In the genomic region with DNA sequence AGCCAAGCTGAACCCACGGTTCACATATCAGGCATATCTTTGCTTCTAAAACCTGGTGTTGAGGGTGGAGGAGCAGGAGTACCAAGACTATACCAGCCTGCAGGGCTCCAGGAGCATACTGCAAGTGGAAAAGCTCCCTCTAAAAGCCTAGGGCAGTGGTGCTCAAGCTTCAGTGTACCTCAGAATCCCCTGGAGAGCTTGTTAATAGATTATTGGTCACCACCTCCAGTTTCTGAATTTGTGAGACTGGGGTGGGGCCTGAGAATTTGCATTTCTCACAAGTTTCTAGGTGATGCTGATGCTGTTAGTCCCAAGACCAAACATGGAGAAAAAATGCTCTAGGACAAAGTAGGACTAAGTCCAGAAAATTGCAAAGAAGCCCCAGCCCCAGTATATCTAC, we compare ENCODE assay signal across 28 cellular contexts.
DNase-seq lines count a peak whose midpoint lies in the region; ATAC-seq and TF ChIP-seq lines count a peak whose summit lies in the region.
"Had no signal": no experiment of that assay in that cellular context is flagged by ENCODE, and none has a peak within 500 bp of the region (broad histone marks: within the 10 kb centered on the region; RNA-seq: fewer than 3 reads in every experiment).

No MANE protein-coding gene starts in this region.

- TF ChIP-seq POLR2A in upper lobe of left lung (IDR thresholded peaks at IDR 0.05) (no peak), thyroid gland (IDR thresholded peaks at IDR 0.05) (no peak)

- TF ChIP-seq CTCF in tibial artery (IDR thresholded peaks at IDR 0.05) (no peak), upper lobe of left lung (IDR thresholded peaks at IDR 0.05) (no peak), thyroid gland (IDR thresholded peaks at IDR 0.05) (no peak)

- DNase-seq in tibial artery (no peak), upper lobe of left lung (no peak), thyroid gland (no peak)
- DNase-seq: activated CD4-positive, alpha-beta memory T cell treated with anti-CD3 and anti-CD28 coated beads, Interleukin-2, amount 10 ng/mL, durations not matched to agents 7 days and 5 days; activated CD4-positive, alpha-beta T cell treated with anti-CD3 and anti-CD28 coated beads for 1 hour; activated CD8-positive, alpha-beta memory T cell treated with anti-CD3 and anti-CD28 coated beads, Interleukin-2, amount 50 U/mL, for 4 hours; amygdala; heart right ventricle; kidney; naive thymus-derived CD8-positive, alpha-beta T cell; NCI-H1436; NCI-H2081; NCI-H226; nucleus accumbens; Peyer's patch; SIG-M5; stimulated activated CD8-positive, alpha-beta memory T cell treated with anti-CD3 and anti-CD28 coated beads, Interleukin-4, amount 100 ng/mL, for 48 hours; stomach had no signal

- H3K4me1 ChIP-seq in tibial artery (peaks cover 0 to 60% (median 28%) of the 10 kb centered on the region in 4 donors), upper lobe of left lung (peaks cover 0 to 8% (median 6%) of the 10 kb centered on the region in 4 donors), thyroid gland (no peaks in the 10 kb centered on the region)
- H3K4me1 ChIP-seq: breast epithelium, Peyer's patch, tibial nerve had no signal

- no peaks in the 10 kb centered on the region for H3K27me3 ChIP-seq in tibial artery
- H3K27me3 ChIP-seq in upper lobe of left lung, result no peaks in the 10 kb centered on the region
- H3K27me3 ChIP-seq in thyroid gland, result no peaks in the 10 kb centered on the region
- H3K27me3 ChIP-seq: BLaER1 treated with 17β-estradiol and CSF1 and Interleukin-3, amounts not matched to agents 10 nM and 100 nM; breast epithelium; heart right ventricle; Peyer's patch; stomach; tibial nerve had no signal

- intact Hi-C loops in tibial artery (cut with DNase I; ENCODE audit: low total_unique reads), result no loop called here
- intact Hi-C loops in thyroid gland (cut with DNase I), result no loop called here

- H3K36me3 ChIP-seq in tibial artery (no peaks in the 10 kb centered on the region), upper lobe of left lung (no peaks in the 10 kb centered on the region), thyroid gland (no peaks in the 10 kb centered on the region)
- H3K36me3 ChIP-seq: BLaER1 treated with 17β-estradiol and CSF1 and Interleukin-3, amounts not matched to agents 10 nM and 100 nM; breast epithelium; heart right ventricle; Peyer's patch; stomach; tibial nerve had no signal

- TF ChIP-seq EP300 in upper lobe of left lung (IDR thresholded peaks at IDR 0.05), result no peak

- H3K4me3 ChIP-seq in tibial artery, result no peak overlapping the region
- no peak overlapping the region for H3K4me3 ChIP-seq in upper lobe of left lung
- no peak overlapping the region for H3K4me3 ChIP-seq in thyroid gland (replicated peaks in 1 of 3)
- H3K4me3 ChIP-seq: BLaER1 treated with 17β-estradiol and CSF1 and Interleukin-3, amounts not matched to agents 10 nM and 100 nM; breast epithelium; heart right ventricle; Peyer's patch; stomach; tibial nerve had no signal

- H3K9me3 ChIP-seq in tibial artery, result no peaks in the 10 kb centered on the region
- no peaks in the 10 kb centered on the region for H3K9me3 ChIP-seq in upper lobe of left lung
- H3K9me3 ChIP-seq in thyroid gland, result no peaks in the 10 kb centered on the region
- H3K9me3 ChIP-seq: breast epithelium, heart right ventricle, Peyer's patch, stomach, tibial nerve had no signal

- whole genome bisulfite sequencing in upper lobe of left lung, 2 donors, result 57 to 82% methylated on average over 1 of the region's 1 CpG
- WGBS in thyroid gland, 2 donors, result 93 to 94% methylated on average over 1 of the region's 1 CpG

- H3K27ac ChIP-seq in tibial artery (peak overlapping the region; percentile 74 to 78), upper lobe of left lung (no peak overlapping the region), thyroid gland (no peak overlapping the region)
- H3K27ac ChIP-seq: BLaER1 treated with 17β-estradiol and CSF1 and Interleukin-3, amounts not matched to agents 10 nM and 100 nM; breast epithelium; Peyer's patch; stomach; tibial nerve had no signal

- ATAC-seq in GM18873 (IDR thresholded peaks at IDR 0.05; ENCODE audit: low FRiP score, unreplicated experiment) (peak; percentile 52), GM21825 (IDR thresholded peaks at IDR 0.05; ENCODE audit: unreplicated experiment) (peak; percentile 62), HG03521 (IDR thresholded peaks at IDR 0.05; ENCODE audit: unreplicated experiment) (peak; percentile 48), GM18517 (IDR thresholded peaks at IDR 0.05; ENCODE audit: unreplicated experiment) (no peak), upper lobe of left lung (ENCODE audit: low FRiP score in 2 of 2) (no peak)
- ATAC-seq: activated naive CD4-positive, alpha-beta T cell treated with anti-CD3 and anti-CD28 coated beads, Interleukin-2, amount 50 U/mL, for 72 hours; activated T-helper 17 cell treated with anti-CD3 and anti-CD28 coated beads, Interleukin-2, amount 50 U/mL, for 72 hours; heart right ventricle; naive thymus-derived CD8-positive, alpha-beta T cell; sciatic nerve had no signal

Comparison
In these comparisons a context has a peak if more than half of its experiments do, and no peak if none do; other contexts are left out.
1. ATAC-seq: peak in GM18873 (single experiment), GM21825 (single experiment) and HG03521 (single experiment); none in GM18517 (single experiment) and upper lobe of left lung (0 of 2).
2. H3K27ac ChIP-seq: peak in tibial artery (2 of 2); none in upper lobe of left lung (0 of 4) and thyroid gland (0 of 3).